23 cellular contexts compared by ENCODE assay signal in the genomic region with DNA sequence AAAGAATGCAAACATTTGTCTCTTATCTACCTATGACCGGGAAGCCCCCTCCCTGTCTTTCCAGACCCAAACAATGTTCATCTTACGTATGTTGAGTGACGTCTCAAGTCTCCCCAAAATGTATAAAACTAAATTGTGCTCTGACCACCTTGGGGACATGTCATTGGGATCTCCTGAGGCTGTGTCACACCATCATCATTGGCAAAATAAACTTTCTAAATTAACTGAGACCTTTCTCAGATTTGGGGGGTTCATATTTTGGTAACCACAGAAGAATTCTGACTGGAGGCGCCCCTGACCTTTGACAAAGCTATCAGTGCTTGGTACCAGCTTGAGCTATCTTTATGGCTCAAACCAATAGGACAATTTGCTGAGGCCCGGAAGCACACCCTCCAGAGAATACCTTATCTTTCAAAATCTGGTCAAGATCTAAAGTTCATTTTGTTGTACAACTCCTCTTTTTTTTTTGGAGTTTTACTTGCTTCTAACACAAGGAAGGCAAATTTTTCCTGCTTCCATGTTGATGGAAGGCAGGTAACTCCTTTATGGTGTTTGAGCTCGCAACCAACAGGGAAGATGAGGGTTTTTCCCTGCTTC. TPM values are rescaled to one million over a fixed set of nuclear protein-coding genes. Genes with fewer than 3 reads are reported as not detected.
"Had no signal": no experiment of that assay in that cellular context is flagged by ENCODE, and none has a peak within 500 bp of the region (broad histone marks: within the 10 kb centered on the region; RNA-seq: fewer than 3 reads in every experiment).

No MANE protein-coding gene starts in this region.

- DNase-seq: activated CD4-positive, alpha-beta T cell treated with anti-CD3 and anti-CD28 coated beads for 36 hours; activated CD8-positive, alpha-beta memory T cell treated with anti-CD3 and anti-CD28 coated beads, Interleukin-2, amount 50 U/mL, for 4 hours; activated CD8-positive, alpha-beta T cell treated with anti-CD3 and anti-CD28 coated beads for 36 hours; activated naive CD4-positive, alpha-beta T cell treated with anti-CD3 and anti-CD28 coated beads, Interleukin-2, amount 50 U/mL, for 16 hours; activated naive CD8-positive, alpha-beta T cell treated with anti-CD3 and anti-CD28 coated beads, Interleukin-2, amount 10 ng/mL, durations not matched to agents 7 days and 5 days; activated T-cell treated with anti-CD3 and anti-CD28 coated beads, Interleukin-2, amount 50 U/mL, for 72 hours; adrenal gland; anterior cingulate cortex; MG63; MV-4-11; NCI-H1092 treated with DMSO at 0.1 percent for 48 hours; NCI-H1436; NCI-H187; NCI-H2081; NCI-H510A treated with DMSO at 0.1 percent for 48 hours; Peyer's patch; Right ventricle myocardium superior; SJCRH30; SK-N-SH; T-helper 1 cell had no signal

- H3K27ac ChIP-seq: adrenal gland, Peyer's patch, RWPE1, SJCRH30, VCaP had no signal

- H3K27ac Mint-ChIP-seq: activated CD4-positive, alpha-beta T cell treated with anti-CD3 and anti-CD28 coated beads for 36 hours; activated CD8-positive, alpha-beta T cell treated with anti-CD3 and anti-CD28 coated beads for 36 hours; activated naive CD8-positive, alpha-beta T cell treated with anti-CD3 and anti-CD28 coated beads, Interleukin-2, amount 10 ng/mL, durations not matched to agents 7 days and 5 days; activated T-cell treated with anti-CD3 and anti-CD28 coated beads, Interleukin-2, amount 50 U/mL, for 72 hours; activated T-helper 2 cell treated with anti-CD3 and anti-CD28 coated beads, Interferon-gamma antibody, Interleukin-2, Interleukin-4, amounts not matched to agents 10 μg/mL and 5 μg/mL and 100 μg/mL, durations not matched to agents 14 hours and 24 hours and 36 hours had no signal

- H3K4me1 Mint-ChIP-seq: activated naive CD8-positive, alpha-beta T cell treated with anti-CD3 and anti-CD28 coated beads, Interleukin-2, amount 10 ng/mL, durations not matched to agents 7 days and 5 days had no signal

- H3K9ac ChIP-seq: SK-N-SH had no signal

- H3K27me3 ChIP-seq: adrenal gland, MG63, Peyer's patch, SJCRH30 had no signal

- H3K4me2 ChIP-seq: SK-N-SH had no signal

- H3K36me3 ChIP-seq: adrenal gland, MG63, Peyer's patch, SJCRH30 had no signal

- H3K4me1 ChIP-seq: SJCRH30 had no signal

- H3K4me3 ChIP-seq: adrenal gland, MG63, Peyer's patch, SJCRH30 had no signal

- H3K9me3 ChIP-seq: SJCRH30 had no signal

- ATAC-seq: activated CD4-positive, alpha-beta T cell treated with anti-CD3 and anti-CD28 coated beads for 36 hours; activated CD8-positive, alpha-beta T cell treated with anti-CD3 and anti-CD28 coated beads for 36 hours; activated T-cell treated with anti-CD3 and anti-CD28 coated beads, Interleukin-2, amount 50 U/mL, for 72 hours had no signal

- H3K9me2 ChIP-seq: SK-N-SH had no signal

- H3K27me3 Mint-ChIP-seq: activated CD4-positive, alpha-beta T cell treated with anti-CD3 and anti-CD28 coated beads for 36 hours; activated CD8-positive, alpha-beta T cell treated with anti-CD3 and anti-CD28 coated beads for 36 hours; activated naive CD8-positive, alpha-beta T cell treated with anti-CD3 and anti-CD28 coated beads, Interleukin-2, amount 10 ng/mL, durations not matched to agents 7 days and 5 days had no signal

- H3K4me3 Mint-ChIP-seq: activated CD4-positive, alpha-beta T cell treated with anti-CD3 and anti-CD28 coated beads for 36 hours; activated CD8-positive, alpha-beta T cell treated with anti-CD3 and anti-CD28 coated beads for 36 hours; activated naive CD8-positive, alpha-beta T cell treated with anti-CD3 and anti-CD28 coated beads, Interleukin-2, amount 10 ng/mL, durations not matched to agents 7 days and 5 days; activated T-cell treated with anti-CD3 and anti-CD28 coated beads, Interleukin-2, amount 50 U/mL, for 72 hours had no signal

- H3K36me3 Mint-ChIP-seq: activated naive CD8-positive, alpha-beta T cell treated with anti-CD3 and anti-CD28 coated beads, Interleukin-2, amount 10 ng/mL, durations not matched to agents 7 days and 5 days had no signal

RNA-seq across cellular contexts. Expression of a gene that starts 2.5 kb away (rescaled TPM):
- total RNA-seq: activated CD8-positive, alpha-beta T cell treated with anti-CD3 and anti-CD28 coated beads for 36 hours; activated naive CD8-positive, alpha-beta T cell treated with anti-CD3 and anti-CD28 coated beads, Interleukin-2, amount 10 ng/mL, durations not matched to agents 7 days and 5 days had no signal
